In genomic region chr16:83768976-83769375, GRCh38 we compare ENCODE assay signal across 25 cellular contexts. TPM values are rescaled to one million over a fixed set of nuclear protein-coding genes. Genes with fewer than 3 reads are reported as not detected.
A peak's percentile ranks its signal among the peaks of the same experiment; 100 is the strongest.
DNase-seq lines count a peak whose midpoint lies in the region; TF ChIP-seq lines count a peak whose summit lies in the region.
"Had no signal": no experiment of that assay in that cellular context is flagged by ENCODE, and none has a peak within 500 bp of the region (broad histone marks: within the 10 kb centered on the region; RNA-seq: fewer than 3 reads in every experiment).

No MANE protein-coding gene starts in this region.

- no peaks in the 10 kb centered on the region for H3K36me3 ChIP-seq in A673 (ENCODE audit: insufficient read depth, low read length, poor library complexity, severe bottlenecking)
- H3K36me3 ChIP-seq: breast epithelium, HAP-1, stomach, upper lobe of left lung had no signal

- intact Hi-C loops in A673 (cut with micrococcal nuclease; ENCODE audit: unreplicated experiment): no loop called here

- peak overlapping the region; percentile 8 for H3K27ac Mint-ChIP-seq in endothelial cell (ENCODE audit: unreplicated experiment)
- no peak overlapping the region for H3K27ac Mint-ChIP-seq in type B pancreatic cell
- H3K27ac Mint-ChIP-seq: activated CD8-positive, alpha-beta T cell treated with anti-CD3 and anti-CD28 coated beads, Interleukin-2, amount 10 ng/mL, durations not matched to agents 7 days and 5 days; CD4-positive, CD25-positive, alpha-beta regulatory T cell had no signal

- H3K4me3 ChIP-seq in NB4 (ENCODE audit: low read depth, low read length): no peak overlapping the region
- H3K4me3 ChIP-seq in A673 (ENCODE audit: low read depth, low read length, poor library complexity, severe bottlenecking): no peak overlapping the region
- H3K4me3 ChIP-seq: breast epithelium, coronary artery, HAP-1, stomach, upper lobe of left lung had no signal

- no peaks in the 10 kb centered on the region for H3K9me3 ChIP-seq in A673 (ENCODE audit: low read depth, low read length, poor library complexity, severe bottlenecking)
- H3K9me3 ChIP-seq: breast epithelium, HAP-1, stomach, upper lobe of left lung had no signal

- no TSS peak for BruUV-seq in A673 (replicated peaks; lab: Mats Ljungman, UMichigan)

- H3K4me1 ChIP-seq in A673 (ENCODE audit: insufficient read depth, low read length, poor library complexity, severe bottlenecking): no peaks in the 10 kb centered on the region
- H3K4me1 ChIP-seq: breast epithelium, HAP-1 had no signal

- H3K27me3 ChIP-seq in A673 (replicated peaks; ENCODE audit: insufficient read depth, low read depth, low read length, poor library complexity): peaks cover 9% of the 10 kb centered on the region
- H3K27me3 ChIP-seq: breast epithelium, stomach, upper lobe of left lung had no signal

- H3K27ac ChIP-seq in A673 (ENCODE audit: low read depth, low read length, poor library complexity, severe bottlenecking): no peak overlapping the region
- H3K27ac ChIP-seq: breast epithelium, coronary artery, stomach had no signal

- H3K36me3 Mint-ChIP-seq in endothelial cell (ENCODE audit: low read depth, unreplicated experiment) (no peaks in the 10 kb centered on the region), type B pancreatic cell (no peaks in the 10 kb centered on the region)
- H3K36me3 Mint-ChIP-seq: CD4-positive, CD25-positive, alpha-beta regulatory T cell had no signal

- no peaks in the 10 kb centered on the region for H3K27me3 Mint-ChIP-seq in endothelial cell (ENCODE audit: unreplicated experiment)
- H3K27me3 Mint-ChIP-seq in type B pancreatic cell: no peaks in the 10 kb centered on the region
- H3K27me3 Mint-ChIP-seq: CD4-positive, CD25-positive, alpha-beta regulatory T cell had no signal

- POLR2A ChIA-PET in A673 (lab: Charles Lee; ENCODE audit: low non-redundant PET): no interaction called here

- no peak overlapping the region for H3K4me3 Mint-ChIP-seq in endothelial cell (ENCODE audit: unreplicated experiment)
- no peak overlapping the region for H3K4me3 Mint-ChIP-seq in type B pancreatic cell
- H3K4me3 Mint-ChIP-seq: activated CD8-positive, alpha-beta T cell treated with anti-CD3 and anti-CD28 coated beads, Interleukin-2, amount 10 ng/mL, durations not matched to agents 7 days and 5 days; CD4-positive, CD25-positive, alpha-beta regulatory T cell had no signal

- no peaks in the 10 kb centered on the region for H3K9me3 Mint-ChIP-seq in endothelial cell (ENCODE audit: unreplicated experiment)
- H3K9me3 Mint-ChIP-seq in type B pancreatic cell: no peaks in the 10 kb centered on the region

- CTCF ChIA-PET in A673 (lab: Charles Lee): no interaction called here

- no peak for TF ChIP-seq CTCF in NB4 (IDR thresholded peaks at IDR 0.05; ENCODE audit: low read depth, low read length)
- TF ChIP-seq CTCF in endothelial cell (IDR thresholded peaks at IDR 0.05; ENCODE audit: unreplicated experiment): no peak
- TF ChIP-seq CTCF in type B pancreatic cell (conservative IDR thresholded peaks at IDR 0.05): no peak
- no peak for TF ChIP-seq CTCF in A673 (conservative IDR thresholded peaks at IDR 0.05; ENCODE audit: low read depth, low read length)

- TF ChIP-seq POLR2A in NB4 (IDR thresholded peaks at IDR 0.05; ENCODE audit: extremely low read depth, insufficient read length): no peak

- H3K4me1 Mint-ChIP-seq in endothelial cell (ENCODE audit: unreplicated experiment) (peaks cover 13% of the 10 kb centered on the region), type B pancreatic cell (ENCODE audit: unreplicated experiment) (no peaks in the 10 kb centered on the region)

- DNase-seq in CMK (ENCODE audit: low read depth): peak; percentile 11
- DNase-seq in NB4 (ENCODE audit: low read depth): peak; percentile 8
- DNase-seq in endothelial cell (ENCODE audit: low spot score): no peak
- DNase-seq in pulmonary artery endothelial cell (ENCODE audit: low read depth, low spot score): peak; percentile 64
- no peak for DNase-seq in NCI-H1105 treated with DMSO at 0.1 percent for 48 hours (lab: John Stamatoyannopoulos, UW)
- DNase-seq in type B pancreatic cell (ENCODE audit: extremely low spot score, unreplicated experiment): no peak
- DNase-seq in A673 (ENCODE audit: low spot score): no peak
- DNase-seq: activated CD4-positive, alpha-beta T cell treated with anti-CD3 and anti-CD28 coated beads for 1 hour; activated CD8-positive, alpha-beta T cell treated with anti-CD3 and anti-CD28 coated beads, Interleukin-2, amount 10 ng/mL, durations not matched to agents 7 days and 5 days; activated naive CD4-positive, alpha-beta T cell treated with Interleukin-2 at 50 U/mL for 16 hours; activated T-cell treated with anti-CD3 and anti-CD28 coated beads, Interleukin-2, amount 50 U/mL, for 1 hour; amniotic stem cell; NCI-H1694 treated with DMSO at 0.1 percent for 48 hours; NCI-H226; NCI-H774; PC-3; retina; SHP77 treated with DMSO at 0.1 percent for 48 hours; stimulated activated CD4-positive, alpha-beta T cell treated with anti-CD3 and anti-CD28 coated beads, Interleukin-12 subunit alpha, Interleukin-12 subunit beta, amount 100 ng/mL, for 4 hours; stomach; upper lobe of left lung had no signal

RNA-seq across cellular contexts. Expression of gene HSBP1, which starts 38.8 kb away (rescaled TPM):
- 215 TPM for total RNA-seq in endothelial cell (ENCODE audit: unreplicated experiment)
- total RNA-seq in pulmonary artery endothelial cell: 130 and 143 TPM in 2 replicates
- total RNA-seq in type B pancreatic cell (ENCODE audit: low replicate concordance): 139 and 226 TPM in 2 replicates
- 163 and 175 TPM in 2 replicates for total RNA-seq in A673 (2021)

Comparison
In these comparisons a context has a peak if more than half of its experiments do, and no peak if none do; other contexts are left out.
1. DNase-seq: peak in CMK (single experiment), NB4 (single experiment) and pulmonary artery endothelial cell (single experiment); none in endothelial cell (single experiment), NCI-H1105 treated with DMSO at 0.1 percent for 48 hours (single experiment), type B pancreatic cell (single experiment) and A673 (single experiment).